In genomic region chr4:6687947-6688878, GRCh38 we compare ENCODE assay signal across 10 cellular contexts. TPM values are rescaled to one million over a fixed set of nuclear protein-coding genes. Genes with fewer than 3 reads are reported as not detected.
DNase-seq lines count a peak whose midpoint lies in the region; ATAC-seq and TF ChIP-seq lines count a peak whose summit lies in the region.
"Had no signal": no experiment of that assay in that cellular context is flagged by ENCODE, and none has a peak within 500 bp of the region (broad histone marks: within the 10 kb centered on the region; RNA-seq: fewer than 3 reads in every experiment).

No MANE protein-coding gene starts in this region.

- H4K5ac ChIP-seq in mesendoderm (ENCODE audit: low read length): no peak overlapping the region

- peak overlapping the region; percentile 69 for H2AK5ac ChIP-seq in mesendoderm (ENCODE audit: low read length)

- no peak overlapping the region for H3K23ac ChIP-seq in mesendoderm (ENCODE audit: low read length)

- TF ChIP-seq CTCF in AG04450 (IDR thresholded peaks at IDR 0.05; ENCODE audit: low read depth, low read length): no peak

- H3K4me2 ChIP-seq in mesendoderm (ENCODE audit: low read length): no peak overlapping the region

- H3K4me3 ChIP-seq in AG04450 (ENCODE audit: low read depth, low read length) (no peak overlapping the region), mesendoderm (ENCODE audit: low read length) (no peak overlapping the region)

- H2BK15ac ChIP-seq in mesendoderm (replicated peaks; ENCODE audit: low read depth): no peak overlapping the region

- H3K36me3 ChIP-seq in mesendoderm (ENCODE audit: control insufficient read depth, insufficient read depth, low read length): no peaks in the 10 kb centered on the region

- H2BK120ac ChIP-seq in mesendoderm (ENCODE audit: low read depth, low read length): no peak overlapping the region

- H3K79me1 ChIP-seq in mesendoderm (ENCODE audit: low read length): no peaks in the 10 kb centered on the region

- POLR2A ChIA-PET in AG04450 (lab: Yijun Ruan, JAX): no interaction called here

- peak overlapping the region; percentile 89 for H3K27ac ChIP-seq in AG04450 (ENCODE audit: low read depth, low read length)
- peak overlapping the region; percentile 20 for H3K27ac ChIP-seq in mesendoderm (ENCODE audit: low read depth, low read length)

- no peak overlapping the region for H4K8ac ChIP-seq in mesendoderm (ENCODE audit: low read depth, low read length)

- H3K27me3 Mint-ChIP-seq in activated T-cell treated with anti-CD3 and anti-CD28 coated beads, Interleukin-2, amount 50 U/mL, for 72 hours (ENCODE audit: low read depth): peaks cover 5% of the 10 kb centered on the region

- DNase-seq in AG04450 (ENCODE audit: low read depth, low spot score) (no peak), mesendoderm (peak; percentile 49), mesenteric fat pad (ENCODE audit: low spot score) (no peak)
- DNase-seq in activated T-cell treated with anti-CD3 and anti-CD28 coated beads, Interleukin-2, amount 50 U/mL, for 72 hours: no peak
- DNase-seq: RPMI8226 had no signal

- no peaks in the 10 kb centered on the region for H3K79me2 ChIP-seq in mesendoderm (ENCODE audit: control insufficient read depth, insufficient read depth, low read length)

- no peaks in the 10 kb centered on the region for H3K9me3 Mint-ChIP-seq in activated T-cell treated with anti-CD3 and anti-CD28 coated beads, Interleukin-2, amount 50 U/mL, for 72 hours
- H3K9me3 Mint-ChIP-seq: memory B cell had no signal

- H3K18ac ChIP-seq in mesendoderm (ENCODE audit: low read length): no peak overlapping the region

- H3K27me3 ChIP-seq in AG04450 (ENCODE audit: control insufficient read depth, insufficient read depth, low read length) (no peaks in the 10 kb centered on the region), mesendoderm (ENCODE audit: insufficient read depth, low read length, poor library complexity) (no peaks in the 10 kb centered on the region)

- peak overlapping the region; percentile 73 for H3K56ac ChIP-seq in mesendoderm (ENCODE audit: low read length)

- CTCF ChIA-PET in AG04450 (lab: Charles Lee): interaction anchor here (1.1 kb wide), 2 partner anchors 8 to 383 kb away, joined by 3 read pairs; no protein-coding TSS in a partner anchor

- peaks cover 9% of the 10 kb centered on the region for H3K4me1 ChIP-seq in mesendoderm (ENCODE audit: control insufficient read depth, low read depth, low read length)

- H2BK5ac ChIP-seq in mesendoderm (ENCODE audit: low read length): no peak overlapping the region

- peaks cover 9% of the 10 kb centered on the region for H3K9me3 ChIP-seq in AG04450 (ENCODE audit: control insufficient read depth, insufficient read depth, low read length)

- no CpG with 5 or more reads among the region's 24 CpGs for WGBS in mesendoderm (ENCODE audit: extremely low coverage, insufficient coverage, low lambda C conversion rate)

- peaks cover 64% of the 10 kb centered on the region for H3K4me1 Mint-ChIP-seq in activated T-cell treated with anti-CD3 and anti-CD28 coated beads, Interleukin-2, amount 50 U/mL, for 72 hours (ENCODE audit: low read depth)
- H3K4me1 Mint-ChIP-seq: memory B cell had no signal

- no peaks in the 10 kb centered on the region for H3K36me3 Mint-ChIP-seq in activated T-cell treated with anti-CD3 and anti-CD28 coated beads, Interleukin-2, amount 50 U/mL, for 72 hours (ENCODE audit: insufficient read depth in 2 of 2)

- peak overlapping the region; percentile 75 to 91 for H3K4me3 Mint-ChIP-seq in activated T-cell treated with anti-CD3 and anti-CD28 coated beads, Interleukin-2, amount 50 U/mL, for 72 hours
- H3K4me3 Mint-ChIP-seq: memory B cell had no signal

- ATAC-seq in HG02870 (IDR thresholded peaks at IDR 0.05; ENCODE audit: unreplicated experiment) (peak; percentile 6), GM18861 (IDR thresholded peaks at IDR 0.05; ENCODE audit: unreplicated experiment) (no peak), HG02884 (IDR thresholded peaks at IDR 0.05; ENCODE audit: unreplicated experiment) (no peak), HG02970 (IDR thresholded peaks at IDR 0.05; ENCODE audit: low FRiP score, unreplicated experiment) (no peak)
- no peak for ATAC-seq in activated T-cell treated with anti-CD3 and anti-CD28 coated beads, Interleukin-2, amount 50 U/mL, for 72 hours (replicated peaks in 1 of 2)

- H3K27ac Mint-ChIP-seq in activated T-cell treated with anti-CD3 and anti-CD28 coated beads, Interleukin-2, amount 50 U/mL, for 72 hours: no peak overlapping the region
- H3K27ac Mint-ChIP-seq: memory B cell had no signal

- peak overlapping the region; percentile 14 for H3K9ac ChIP-seq in mesendoderm (ENCODE audit: low read length)

- peak overlapping the region; percentile 5 for H3K4ac ChIP-seq in mesendoderm (ENCODE audit: low read depth, low read length)

RNA-seq across cellular contexts. Expression of gene S100P, which starts 5.5 kb away (rescaled TPM):
- polyA plus RNA-seq in AG04450 (2011; rRNA removed): 0.40 TPM in 1 of 2 replicates, not detected in the other
- polyA minus RNA-seq in AG04450 (2011; rRNA and poly(A)+ RNA removed): not detected in 2 replicates
- total RNA-seq in activated T-cell treated with anti-CD3 and anti-CD28 coated beads, Interleukin-2, amount 50 U/mL, for 72 hours: 10 to 100 TPM; 18.0 to 84.6 TPM
- not detected for polyA plus RNA-seq in mesendoderm (2013, experiment 1 of 2)
- 0.35 TPM for polyA plus RNA-seq in mesendoderm (2013, experiment 2 of 2)
- 16.1 TPM for total RNA-seq in mesenteric fat pad

RNA-seq across cellular contexts. Expression of gene MRFAP1L1, which starts 21.5 kb away (rescaled TPM):
- 70.6 and 96.5 TPM in 2 replicates for polyA plus RNA-seq in AG04450 (2011; rRNA removed)
- 25.1 and 32.7 TPM in 2 replicates for polyA minus RNA-seq in AG04450 (2011; rRNA and poly(A)+ RNA removed)
- 10 to 100 TPM; 53.3 to 57.7 TPM for total RNA-seq in activated T-cell treated with anti-CD3 and anti-CD28 coated beads, Interleukin-2, amount 50 U/mL, for 72 hours
- 51.6 TPM for polyA plus RNA-seq in mesendoderm (2013, experiment 1 of 2)
- 51.1 TPM for polyA plus RNA-seq in mesendoderm (2013, experiment 2 of 2)
- total RNA-seq in mesenteric fat pad: 34.5 TPM

RNA-seq across cellular contexts. Expression of gene BLOC1S4, which starts 27.8 kb away (rescaled TPM):
- polyA plus RNA-seq in AG04450 (2011; rRNA removed): 14.5 and 15.4 TPM in 2 replicates
- 4.6 and 5.1 TPM in 2 replicates for polyA minus RNA-seq in AG04450 (2011; rRNA and poly(A)+ RNA removed)
- 10 to 100 TPM; 14.1 to 14.6 TPM for total RNA-seq in activated T-cell treated with anti-CD3 and anti-CD28 coated beads, Interleukin-2, amount 50 U/mL, for 72 hours
- 16.0 TPM for polyA plus RNA-seq in mesendoderm (2013, experiment 1 of 2)
- polyA plus RNA-seq in mesendoderm (2013, experiment 2 of 2): 15.6 TPM
- total RNA-seq in mesenteric fat pad: 14.2 TPM

RNA-seq across cellular contexts. Expression of gene MRFAP1, which starts 47.7 kb away (rescaled TPM):
- 252 and 298 TPM in 2 replicates for polyA plus RNA-seq in AG04450 (2011; rRNA removed)
- polyA minus RNA-seq in AG04450 (2011; rRNA and poly(A)+ RNA removed): 34.2 and 41.6 TPM in 2 replicates
- total RNA-seq in activated T-cell treated with anti-CD3 and anti-CD28 coated beads, Interleukin-2, amount 50 U/mL, for 72 hours: 100 to 1,000 TPM; 148 to 153 TPM
- 311 TPM for polyA plus RNA-seq in mesendoderm (2013, experiment 1 of 2)
- 301 TPM for polyA plus RNA-seq in mesendoderm (2013, experiment 2 of 2)
- total RNA-seq in mesenteric fat pad: 234 TPM
